ENCODE assay signal across 8 cellular contexts in genomic region chr17:70168979-70169706, GRCh38. TPM values are rescaled to one million over a fixed set of nuclear protein-coding genes. Genes with fewer than 3 reads are reported as not detected.
A peak's percentile ranks its signal among the peaks of the same experiment; 100 is the strongest.
DNase-seq lines count a peak whose midpoint lies in the region; ATAC-seq and TF ChIP-seq lines count a peak whose summit lies in the region.

Gene KCNJ2, plus strand, starts transcription at chr17:70169532. Its CDS starts 5,508 bp downstream, at chr17:70175040.

- no peaks in the 10 kb centered on the region for H3K79me1 ChIP-seq in neuronal stem cell (ENCODE audit: low read depth, low read length)

- H4K91ac ChIP-seq in neuronal stem cell (ENCODE audit: low read depth, low read length, poor library complexity), result no peak within 1 kb of the TSS

- H3K4me1 ChIP-seq in HUES6 (ENCODE audit: control insufficient read depth, insufficient read depth, low read length) (peaks cover 8% of the 10 kb centered on the region; the same call in 1 of the 2 replicates), OCI-LY1 (ENCODE audit: insufficient read depth, low read length, severe bottlenecking) (peaks cover 21% of the 10 kb centered on the region), neuronal stem cell (ENCODE audit: control insufficient read depth in 2 of 2, insufficient read depth in 1 of 2, low read depth in 1 of 2, low read length in 2 of 2) (peaks cover 2 to 20% of the 10 kb centered on the region in 2 donors), upper lobe of left lung (peaks cover 19 to 29% (median 22%) of the 10 kb centered on the region in 4 donors)

- TF ChIP-seq EP300 in upper lobe of left lung (IDR thresholded peaks at IDR 0.05), result no peak

- peak in 3 of 4 donors; percentile 67 to 96 (median 92) for TF ChIP-seq POLR2A in upper lobe of left lung (IDR thresholded peaks at IDR 0.05)

- no peak within 1 kb of the TSS for H2AK5ac ChIP-seq in neuronal stem cell (ENCODE audit: low read depth, low read length)

- no peak within 1 kb of the TSS for H3K23ac ChIP-seq in neuronal stem cell (ENCODE audit: low read depth, low read length, poor library complexity)

- ATAC-seq in GM21526 (IDR thresholded peaks at IDR 0.05; ENCODE audit: low FRiP score, unreplicated experiment), result peak; percentile 99
- ATAC-seq in upper lobe of left lung (ENCODE audit: low FRiP score in 2 of 2), result peak; percentile 96 to 98

- peak within 1 kb of the TSS; percentile 5; the same call in 1 of the 2 replicates for H2AFZ ChIP-seq in OCI-LY1 (ENCODE audit: low read length)
- H2AFZ ChIP-seq in neuronal stem cell (ENCODE audit: low read length), result peak within 1 kb of the TSS; percentile 91

- H3K9me3 ChIP-seq in HUES6 (ENCODE audit: control insufficient read depth, insufficient read depth, low read depth, low read length) (no peaks in the 10 kb centered on the region), OCI-LY1 (ENCODE audit: low read length) (no peaks in the 10 kb centered on the region), neuronal stem cell (replicated peaks in 1 of 2; ENCODE audit: control insufficient read depth in 2 of 2, insufficient read depth in 1 of 2, low read depth in 1 of 2, low read length in 2 of 2) (no peaks in the 10 kb centered on the region), upper lobe of left lung (no peaks in the 10 kb centered on the region)

- no CpG with 5 or more reads among the region's 67 CpGs for WGBS in neuronal stem cell (ENCODE audit: extremely low coverage in 2 of 2, insufficient read length in 2 of 2, insufficient replicate concordance in 1 of 2), 2 donors
- WGBS in upper lobe of left lung, 2 donors, result 0 to 1% methylated on average over 7 to 58 of the region's 67 CpGs

- no peak within 1 kb of the TSS for H3K4ac ChIP-seq in neuronal stem cell (ENCODE audit: low read length)

- H2BK15ac ChIP-seq in neuronal stem cell (ENCODE audit: low read length), result no peak within 1 kb of the TSS

- H3F3A ChIP-seq in OCI-LY1 (ENCODE audit: insufficient read depth, low read length), result no peaks in the 10 kb centered on the region

- peak within 1 kb of the TSS; percentile 98 for H3K18ac ChIP-seq in neuronal stem cell (ENCODE audit: low read length)

- peak within 1 kb of the TSS; percentile 22 for H3K9ac ChIP-seq in HUES6 (ENCODE audit: low read length)
- peak within 1 kb of the TSS; percentile 52 for H3K9ac ChIP-seq in OCI-LY1 (ENCODE audit: low read length)
- H3K9ac ChIP-seq in neuronal stem cell (ENCODE audit: low read depth, low read length, poor library complexity), result peak within 1 kb of the TSS; percentile 73

- no peak within 1 kb of the TSS for H3K14ac ChIP-seq in neuronal stem cell (ENCODE audit: low read length)

- H2BK5ac ChIP-seq in neuronal stem cell (ENCODE audit: low read length), result no peak within 1 kb of the TSS

- H3K27me3 ChIP-seq in HUES6 (ENCODE audit: control insufficient read depth, insufficient read depth, low read length) (peaks cover 59% of the 10 kb centered on the region), OCI-LY1 (ENCODE audit: insufficient read depth, low read length) (no peaks in the 10 kb centered on the region), neuronal stem cell (ENCODE audit: control insufficient read depth in 3 of 3, insufficient read depth in 3 of 3, low read depth in 1 of 3, low read length in 3 of 3) (peaks cover 0 to 12% (median 0%) of the 10 kb centered on the region in 3 experiments), upper lobe of left lung (no peaks in the 10 kb centered on the region)

- DNase-seq in DMS153 (lab: John Stamatoyannopoulos, UW), result peak; percentile 83
- DNase-seq in activated naive CD4-positive, alpha-beta T cell treated with anti-CD3 and anti-CD28 coated beads, Interleukin-2, amount 50 U/mL, for 16 hours, result peak; percentile 22
- DNase-seq in glomerular visceral epithelial cell (ENCODE audit: extremely low spot score), result peak; percentile 92
- DNase-seq in neuronal stem cell (ENCODE audit: low spot score), result peak; percentile 82
- peak; percentile 93 to 98 for DNase-seq in upper lobe of left lung

- no peaks in the 10 kb centered on the region for H3K36me3 ChIP-seq in HUES6 (ENCODE audit: control insufficient read depth, insufficient read depth, low read length)
- no peaks in the 10 kb centered on the region for H3K36me3 ChIP-seq in OCI-LY1 (ENCODE audit: insufficient read depth, low read length)
- peaks cover 0 to under 1% of the 10 kb centered on the region in 2 donors for H3K36me3 ChIP-seq in neuronal stem cell (replicated peaks in 1 of 2; ENCODE audit: control insufficient read depth in 2 of 2, insufficient read depth in 2 of 2, low read length in 2 of 2)
- H3K36me3 ChIP-seq in upper lobe of left lung, result no peaks in the 10 kb centered on the region

- no peaks in the 10 kb centered on the region for H3K9me2 ChIP-seq in OCI-LY1 (ENCODE audit: low read depth, low read length)

- H4K20me1 ChIP-seq in OCI-LY1 (ENCODE audit: insufficient read depth, low read length), result no peaks in the 10 kb centered on the region

- H2BK12ac ChIP-seq in neuronal stem cell (ENCODE audit: low read length), result peak within 1 kb of the TSS; percentile 35

- H3K4me2 ChIP-seq in OCI-LY1 (ENCODE audit: low read length) (peak within 1 kb of the TSS; percentile 78), neuronal stem cell (ENCODE audit: insufficient read depth, low read length, poor library complexity, severe bottlenecking) (peak within 1 kb of the TSS; percentile 94)

- TF ChIP-seq CTCF in OCI-LY1 (IDR thresholded peaks at IDR 0.05; ENCODE audit: low read length), result no peak
- peak in 2 of 6 experiments; percentile 3 to 14 for TF ChIP-seq CTCF in upper lobe of left lung (IDR thresholded peaks at IDR 0.05)

- peak within 1 kb of the TSS; percentile 92 for H3K4me3 ChIP-seq in HUES6 (ENCODE audit: low read depth, low read length)
- H3K4me3 ChIP-seq in OCI-LY1 (ENCODE audit: low read depth, low read length, poor library complexity, severe bottlenecking), result peak within 1 kb of the TSS; percentile 64
- peak within 1 kb of the TSS; percentile 70 to 83 for H3K4me3 ChIP-seq in neuronal stem cell (ENCODE audit: low read length in 2 of 2)
- H3K4me3 ChIP-seq in upper lobe of left lung, result peak within 1 kb of the TSS; percentile 52 to 83 (median 68)

- H3K79me2 ChIP-seq in OCI-LY1 (ENCODE audit: insufficient read depth, low read length), result no peaks in the 10 kb centered on the region

- H4K8ac ChIP-seq in neuronal stem cell (ENCODE audit: low read depth, low read length), result no peak within 1 kb of the TSS

- H2BK120ac ChIP-seq in neuronal stem cell (ENCODE audit: low read depth, low read length), result peak within 1 kb of the TSS; percentile 78

- H3K27ac ChIP-seq in HUES6 (ENCODE audit: low read depth, low read length) (no peak within 1 kb of the TSS), OCI-LY1 (ENCODE audit: low read depth, low read length, poor library complexity, severe bottlenecking) (no peak within 1 kb of the TSS), neuronal stem cell (replicated peaks; ENCODE audit: low read length) (peak within 1 kb of the TSS; percentile 48), upper lobe of left lung (peak within 1 kb of the TSS; percentile 85 to 92 (median 88))

RNA-seq across cellular contexts. Expression of gene KCNJ2, which starts in this region (rescaled TPM):
- polyA plus RNA-seq in neuronal stem cell (2013, experiment 1 of 2), result 0.36 TPM
- 0.30 TPM for polyA plus RNA-seq in neuronal stem cell (2013, experiment 2 of 2)
- total RNA-seq in upper lobe of left lung, result 10 to 100 TPM in 2 of 6 donors, 1 to 10 TPM in 4; 4.2 to 24.2 (median 6.2) TPM

Comparison
In these comparisons a context has a peak if more than half of its experiments do, and no peak if none do; other contexts are left out.
1. DNase-seq: peak in every context shown above with its lines; median percentile 96 in upper lobe of left lung; 92 in glomerular visceral epithelial cell; 83 in DMS153; 82 in neuronal stem cell; 22 in activated naive CD4-positive, alpha-beta T cell treated with anti-CD3 and anti-CD28 coated beads, Interleukin-2, amount 50 U/mL, for 16 hours.
2. H3K27ac ChIP-seq: peak in neuronal stem cell (single experiment) and upper lobe of left lung (4 of 4); none in HUES6 (single experiment) and OCI-LY1 (single experiment).
3. H3K9ac ChIP-seq: peak in every context shown above with its lines; median percentile 73 in neuronal stem cell; 52 in OCI-LY1; 22 in HUES6.
4. Peak in every context shown above with its lines, with median percentiles within 50 percentile points of each other: H3K4me3 ChIP-seq.